Comparison of ENCODE assay signal across 18 cellular contexts in genomic region chrX:103754401-103754800, GRCh38. TPM values are rescaled to one million over a fixed set of nuclear protein-coding genes. Genes with fewer than 3 reads are reported as not detected.
A peak's percentile ranks its signal among the peaks of the same experiment; 100 is the strongest.
DNase-seq lines count a peak whose midpoint lies in the region; ATAC-seq and TF ChIP-seq lines count a peak whose summit lies in the region.
"Had no signal": no experiment of that assay in that cellular context is flagged by ENCODE, and none has a peak within 500 bp of the region (broad histone marks: within the 10 kb centered on the region; RNA-seq: fewer than 3 reads in every experiment).

No MANE protein-coding gene starts in this region.

- H3K4ac ChIP-seq in H9 (ENCODE audit: low read depth, low read length) = no peak overlapping the region

- H3T11ph ChIP-seq in H9 (ENCODE audit: low read length) = no peak overlapping the region

- H3K27me3 ChIP-seq in H9 (ENCODE audit: insufficient read depth, low read length) = no peaks in the 10 kb centered on the region

- H3K4me1 ChIP-seq in H9 (ENCODE audit: insufficient read depth, low read length) = no peaks in the 10 kb centered on the region; the same call in 1 of the 2 replicates

- H3K56ac ChIP-seq in H9 (ENCODE audit: insufficient read length, low read depth, low read length) = no peak overlapping the region

- ATAC-seq in WTC11 (peak; percentile 10; the same call in 1 of the 2 replicates), HG02763 (IDR thresholded peaks at IDR 0.05; ENCODE audit: unreplicated experiment) (no peak)
- ATAC-seq: GM23338, HCT116 had no signal

- H3K9me3 Mint-ChIP-seq in H9 (peaks cover 0 to 36% of the 10 kb centered on the region in 2 experiments; a peak in 2 of 5 replicates), WTC11 (no peaks in the 10 kb centered on the region)
- H3K9me3 Mint-ChIP-seq: GM23338 had no signal

- H2BK15ac ChIP-seq in H9 (ENCODE audit: low read depth, low read length) = no peak overlapping the region

- no peak overlapping the region for H4K8ac ChIP-seq in H9 (replicated peaks; ENCODE audit: insufficient read length, low read depth, low read length)

- no peak overlapping the region for H3K4me2 ChIP-seq in H9 (ENCODE audit: insufficient read depth, insufficient read length, low read length)
- H3K4me2 ChIP-seq: BLaER1, GM23338 had no signal

- no peak overlapping the region for H3K9ac ChIP-seq in H9 (ENCODE audit: extremely low read depth, insufficient read length, low read length)
- H3K9ac ChIP-seq: BLaER1 had no signal

- POLR2A ChIA-PET in WTC11 (lab: Charles Lee) = no interaction called here

- no peak for DNase-seq in H9
- DNase-seq in NCI-H69 (lab: John Stamatoyannopoulos, UW) = peak; percentile 0
- DNase-seq in WTC11 (ENCODE audit: low spot score) = no peak
- DNase-seq in NCI-H2171 (lab: John Stamatoyannopoulos, UW) = no peak
- DNase-seq in NCI-H2227 (lab: John Stamatoyannopoulos, UW; ENCODE audit: unreplicated experiment) = no peak
- no peak for DNase-seq in HuH-7.5 (ENCODE audit: low spot score)
- DNase-seq: AML-193; CD4-positive, alpha-beta memory T cell; DMS153; DMS79; GF-D8; HFFc6 had no signal

- H4K5ac ChIP-seq in H9 (ENCODE audit: insufficient read length, low read depth, low read length) = no peak overlapping the region

- no peak overlapping the region for H3K23ac ChIP-seq in H9 (ENCODE audit: insufficient read length, low read depth, low read length)

- H2AFZ ChIP-seq in H9 (ENCODE audit: low read length) = no peak overlapping the region
- H2AFZ ChIP-seq: GM23338 had no signal

- TF ChIP-seq CTCF in H9 (conservative IDR thresholded peaks at IDR 0.05) (no peak), WTC11 (IDR thresholded peaks at IDR 0.05) (no peak)

- H2BK20ac ChIP-seq in H9 (ENCODE audit: low read depth, low read length, poor library complexity, severe bottlenecking) = no peak overlapping the region

- H2BK5ac ChIP-seq in H9 (ENCODE audit: insufficient read length, low read length) = no peak overlapping the region

- no peaks in the 10 kb centered on the region; the same call in none of the 2 replicates for H3K27me3 Mint-ChIP-seq in H9 (ENCODE audit: low read depth)
- no peaks in the 10 kb centered on the region for H3K27me3 Mint-ChIP-seq in WTC11 (ENCODE audit: low read depth)
- H3K27me3 Mint-ChIP-seq: CD4-positive, alpha-beta memory T cell had no signal

- H3K27ac ChIP-seq in H9 (ENCODE audit: insufficient read length, low read depth, low read length) = no peak overlapping the region
- H3K27ac ChIP-seq: BLaER1 had no signal

- no peak overlapping the region; a peak in 1 of 5 replicates for H3K4me3 Mint-ChIP-seq in H9
- H3K4me3 Mint-ChIP-seq in WTC11 = no peak overlapping the region
- H3K4me3 Mint-ChIP-seq: CD14-positive monocyte; CD4-positive, alpha-beta memory T cell; GM23338; HFFc6 had no signal

- H3K79me2 ChIP-seq in H9 (ENCODE audit: insufficient read depth, low read length) = no peaks in the 10 kb centered on the region

- CTCF ChIA-PET in WTC11 (lab: Charles Lee) = interaction anchor here (2.0 kb wide), 1 partner anchor 20 kb away, joined by 7 read pairs; no protein-coding TSS in a partner anchor

- peak overlapping the region; percentile 24 to 59 (median 39); a peak in 2 of 7 replicates for H3K27ac Mint-ChIP-seq in H9
- peak overlapping the region; percentile 51; the same call in 1 of the 2 replicates for H3K27ac Mint-ChIP-seq in WTC11
- H3K27ac Mint-ChIP-seq: CD4-positive, alpha-beta memory T cell; GM23338; HFFc6 had no signal

- no CpG with 5 or more reads among the region's 4 CpGs for WGBS in H9 (ENCODE audit: extremely low coverage, insufficient read length, low lambda C conversion rate)

- H2BK12ac ChIP-seq in H9 (ENCODE audit: insufficient read length, low read depth, low read length) = no peak overlapping the region

- no peaks in the 10 kb centered on the region for H4K20me1 ChIP-seq in H9 (ENCODE audit: control insufficient read depth, insufficient read depth, insufficient read length)
- H4K20me1 ChIP-seq: BLaER1 had no signal

- H3K14ac ChIP-seq in H9 (ENCODE audit: insufficient read depth, low read length) = no peak overlapping the region

- no peak overlapping the region for H3K18ac ChIP-seq in H9 (ENCODE audit: insufficient read length, low read depth, low read length)

- no peaks in the 10 kb centered on the region for H3K23me2 ChIP-seq in H9 (ENCODE audit: insufficient read length, low read depth, low read length, poor library complexity, severe bottlenecking)

- H2AK5ac ChIP-seq in H9 (ENCODE audit: insufficient read length, low read length) = no peak overlapping the region

- H3K4me1 Mint-ChIP-seq in H9 (peaks cover 15 to 54% of the 10 kb centered on the region in 2 experiments), WTC11 (peaks cover 66% of the 10 kb centered on the region)
- H3K4me1 Mint-ChIP-seq: CD4-positive, alpha-beta memory T cell had no signal

- H3K36me3 Mint-ChIP-seq in H9 (ENCODE audit: insufficient read depth in 1 of 3, low read depth in 3 of 3) = peaks cover 66 to 90% (median 75%) of the 10 kb centered on the region in 3 experiments
- peaks cover 57% of the 10 kb centered on the region for H3K36me3 Mint-ChIP-seq in WTC11
- H3K36me3 Mint-ChIP-seq: CD14-positive monocyte had no signal

- no peaks in the 10 kb centered on the region for H3K9me3 ChIP-seq in H9 (ENCODE audit: control insufficient read depth, low read depth, low read length)

- no peak overlapping the region for H4K91ac ChIP-seq in H9 (ENCODE audit: insufficient read length, low read depth, low read length)

- H2BK120ac ChIP-seq in H9 (ENCODE audit: low read depth, low read length, poor library complexity, severe bottlenecking) = no peak overlapping the region

- no peaks in the 10 kb centered on the region for H3K79me1 ChIP-seq in H9 (ENCODE audit: insufficient read depth, low read depth, low read length, poor library complexity, severe bottlenecking)

TF ChIP-seq in WTC11, 78 proteins besides CTCF, POLR2A, EP300 and RAD21:
- TF ChIP-seq ZBTB43 (CRISPR knock-in tag; IDR thresholded peaks at IDR 0.05) = no peak
- 0 out of 2 replicates have a peak, but pooled peaks have one; percentile 14 for TF ChIP-seq PRDM15 (CRISPR knock-in tag; IDR thresholded peaks at IDR 0.05)

RNA-seq across cellular contexts. Expression of gene PLP1, which starts 22.2 kb away (rescaled TPM):
- total RNA-seq in H9 (2021) (86.3 and 88.3 TPM in 2 replicates), WTC11 (2021) (29.2 to 31.3 TPM (median 29.5 TPM) in 3 replicates)
- total RNA-seq: CD4-positive, alpha-beta memory T cell had no signal

RNA-seq across cellular contexts. Expression of gene TMEM31, which starts 43.7 kb away (rescaled TPM):
- total RNA-seq in H9 (2021) (0.55 and 0.64 TPM in 2 replicates), WTC11 (2021) (0.24 to 0.34 TPM (median 0.27 TPM) in 3 replicates)
- total RNA-seq: CD4-positive, alpha-beta memory T cell; Daoy; GM23338; HFFc6 had no signal
